ENCODE assay signal across 17 cellular contexts in genomic region chr1:198648584-198648983, GRCh38. TPM values are rescaled to one million over a fixed set of nuclear protein-coding genes. Genes with fewer than 3 reads are reported as not detected.
A peak's percentile ranks its signal among the peaks of the same experiment; 100 is the strongest.
DNase-seq lines count a peak whose midpoint lies in the region; ATAC-seq and TF ChIP-seq lines count a peak whose summit lies in the region.
"Had no signal": no experiment of that assay in that cellular context is flagged by ENCODE, and none has a peak within 500 bp of the region (broad histone marks: within the 10 kb centered on the region; RNA-seq: fewer than 3 reads in every experiment).

No MANE protein-coding gene starts in this region.

- CTCF ChIA-PET in CD8-positive, alpha-beta memory T cell (lab: Charles Lee) = interaction anchor here (1.2 kb wide), 2 partner anchors 23 to 27 kb away, joined by 3 to 4 read pairs; no protein-coding TSS in a partner anchor
- CTCF ChIA-PET in activated CD4-positive, alpha-beta memory T cell treated with anti-CD3 and anti-CD28 coated beads, Interleukin-2, amount 10 ng/mL, durations not matched to agents 7 days and 5 days (lab: Charles Lee) = interaction anchor here (1.7 kb wide), 1 partner anchor 41 kb away, joined by 6 read pairs; no protein-coding TSS in a partner anchor

- DNase-seq in CD4-positive, CD25-positive, alpha-beta regulatory T cell = no peak
- DNase-seq in CD8-positive, alpha-beta memory T cell = no peak
- DNase-seq in activated CD4-positive, alpha-beta memory T cell treated with anti-CD3 and anti-CD28 coated beads, Interleukin-2, amount 10 ng/mL, durations not matched to agents 7 days and 5 days = no peak
- DNase-seq in memory B cell (ENCODE audit: low spot score in 2 of 2) (no peak), NCI-H2227 (lab: John Stamatoyannopoulos, UW; ENCODE audit: unreplicated experiment) (no peak), osteoblast (ENCODE audit: insufficient read length, low spot score, missing footprints) (no peak)
- DNase-seq: dermis blood vessel endothelial cell; left ventricle myocardium inferior; NCI-H187 treated with DMSO at 0.1 percent for 48 hours; NCI-H524 treated with DMSO at 0.1 percent for 48 hours; pancreas; stimulated activated CD4-positive, alpha-beta T cell treated with anti-CD3 and anti-CD28 coated beads, Interleukin-4, amount 100 ng/mL, for 1 hour; testis had no signal

- peak overlapping the region; percentile 78 to 98 (median 90) for H3K27ac Mint-ChIP-seq in CD4-positive, CD25-positive, alpha-beta regulatory T cell
- H3K27ac Mint-ChIP-seq in CD8-positive, alpha-beta memory T cell = peak overlapping the region; percentile 75 to 96 (median 92)
- H3K27ac Mint-ChIP-seq in activated CD4-positive, alpha-beta memory T cell treated with anti-CD3 and anti-CD28 coated beads, Interleukin-2, amount 10 ng/mL, durations not matched to agents 7 days and 5 days = peak overlapping the region; percentile 77
- peak overlapping the region; percentile 82 for H3K27ac Mint-ChIP-seq in memory B cell

- H3K27me3 ChIP-seq in CD4-positive, CD25-positive, alpha-beta regulatory T cell (ENCODE audit: control insufficient read depth, insufficient read depth, low read length) = no peaks in the 10 kb centered on the region
- no peaks in the 10 kb centered on the region for H3K27me3 ChIP-seq in CD8-positive, alpha-beta memory T cell (ENCODE audit: insufficient read depth, low read length, poor library complexity, severe bottlenecking)
- H3K27me3 ChIP-seq in osteoblast (ENCODE audit: insufficient read depth, low read length) = no peaks in the 10 kb centered on the region
- H3K27me3 ChIP-seq: breast epithelium, pancreas, testis had no signal

- H3K4me3 ChIP-seq in CD4-positive, CD25-positive, alpha-beta regulatory T cell (ENCODE audit: low read depth, low read length) = peak overlapping the region; percentile 100
- peak overlapping the region; percentile 52 for H3K4me3 ChIP-seq in CD8-positive, alpha-beta memory T cell (ENCODE audit: low read length)
- no peak overlapping the region for H3K4me3 ChIP-seq in osteoblast (ENCODE audit: insufficient read depth, low read length)
- H3K4me3 ChIP-seq: breast epithelium, GM12878, left ventricle myocardium inferior, pancreas, testis had no signal

- H3K79me2 ChIP-seq in osteoblast (ENCODE audit: insufficient read depth, low read length) = no peaks in the 10 kb centered on the region

- TF ChIP-seq CTCF in osteoblast (IDR thresholded peaks at IDR 0.05; ENCODE audit: extremely low read depth, low read depth, low read length) = no peak

- H3K4me3 Mint-ChIP-seq in CD4-positive, CD25-positive, alpha-beta regulatory T cell = peak overlapping the region; percentile 85 to 95 (median 92)
- peak overlapping the region; percentile 75 to 88 (median 81) for H3K4me3 Mint-ChIP-seq in CD8-positive, alpha-beta memory T cell
- peak overlapping the region; percentile 63 for H3K4me3 Mint-ChIP-seq in activated CD4-positive, alpha-beta memory T cell treated with anti-CD3 and anti-CD28 coated beads, Interleukin-2, amount 10 ng/mL, durations not matched to agents 7 days and 5 days
- H3K4me3 Mint-ChIP-seq in memory B cell = peak overlapping the region; percentile 2

- H3K9me3 ChIP-seq in CD4-positive, CD25-positive, alpha-beta regulatory T cell (ENCODE audit: control insufficient read depth in 2 of 2, low read length in 2 of 2) = no peaks in the 10 kb centered on the region
- no peaks in the 10 kb centered on the region for H3K9me3 ChIP-seq in CD8-positive, alpha-beta memory T cell (ENCODE audit: low read length)
- H3K9me3 ChIP-seq in osteoblast (ENCODE audit: low read depth, low read length) = no peaks in the 10 kb centered on the region
- H3K9me3 ChIP-seq: breast epithelium, left ventricle myocardium inferior, pancreas, testis had no signal

- peaks cover 49 to 66% (median 51%) of the 10 kb centered on the region in 4 donors for H3K4me1 Mint-ChIP-seq in CD4-positive, CD25-positive, alpha-beta regulatory T cell
- peaks cover 72 to 97% (median 79%) of the 10 kb centered on the region in 3 donors for H3K4me1 Mint-ChIP-seq in CD8-positive, alpha-beta memory T cell
- H3K4me1 Mint-ChIP-seq in activated CD4-positive, alpha-beta memory T cell treated with anti-CD3 and anti-CD28 coated beads, Interleukin-2, amount 10 ng/mL, durations not matched to agents 7 days and 5 days = peaks cover 80% of the 10 kb centered on the region
- peaks cover 46% of the 10 kb centered on the region for H3K4me1 Mint-ChIP-seq in memory B cell

- POLR2A ChIA-PET in CD8-positive, alpha-beta memory T cell (lab: Charles Lee) = interaction anchor here (1.1 to 1.8 kb wide), 2 partner anchors 9 to 29 kb away, joined by 4 to 7 read pairs; no protein-coding TSS in a partner anchor
- POLR2A ChIA-PET in activated CD4-positive, alpha-beta memory T cell treated with anti-CD3 and anti-CD28 coated beads, Interleukin-2, amount 10 ng/mL, durations not matched to agents 7 days and 5 days (lab: Charles Lee) = interaction anchor here (0.7 to 9.7 kb wide), 8 partner anchors 9 to 129 kb away, joined by 3 to 240 read pairs (median 73); partner anchors contain the start of gene PTPRC

- H4K20me1 ChIP-seq in osteoblast (ENCODE audit: insufficient read depth, low read length) = no peaks in the 10 kb centered on the region

- H2AFZ ChIP-seq in osteoblast (ENCODE audit: low read length) = no peak overlapping the region

- ATAC-seq in CD4-positive, CD25-positive, alpha-beta regulatory T cell (ENCODE audit: low read depth in 2 of 2) = no peak
- ATAC-seq in memory B cell (ENCODE audit: low read depth) (no peak), GM18511 (IDR thresholded peaks at IDR 0.05; ENCODE audit: unreplicated experiment) (no peak)
- ATAC-seq: GM12878, pancreas had no signal

- H3K36me3 ChIP-seq in CD4-positive, CD25-positive, alpha-beta regulatory T cell (ENCODE audit: control insufficient read depth, insufficient read depth, low read length) = peaks cover 48% of the 10 kb centered on the region
- H3K36me3 ChIP-seq in CD8-positive, alpha-beta memory T cell (ENCODE audit: insufficient read depth, low read length) = peaks cover 18% of the 10 kb centered on the region
- H3K36me3 ChIP-seq in osteoblast (ENCODE audit: insufficient read depth, low read length) = no peaks in the 10 kb centered on the region
- H3K36me3 ChIP-seq: breast epithelium, left ventricle myocardium inferior, pancreas had no signal

- H3K27me3 Mint-ChIP-seq in CD4-positive, CD25-positive, alpha-beta regulatory T cell = no peaks in the 10 kb centered on the region
- H3K27me3 Mint-ChIP-seq in CD8-positive, alpha-beta memory T cell = no peaks in the 10 kb centered on the region
- H3K27me3 Mint-ChIP-seq in activated CD4-positive, alpha-beta memory T cell treated with anti-CD3 and anti-CD28 coated beads, Interleukin-2, amount 10 ng/mL, durations not matched to agents 7 days and 5 days = no peaks in the 10 kb centered on the region
- no peaks in the 10 kb centered on the region for H3K27me3 Mint-ChIP-seq in memory B cell

- no peak overlapping the region for H3K4me2 ChIP-seq in osteoblast (ENCODE audit: insufficient read depth, low read length)

- peaks cover 60% of the 10 kb centered on the region for H3K36me3 Mint-ChIP-seq in CD4-positive, CD25-positive, alpha-beta regulatory T cell
- H3K36me3 Mint-ChIP-seq in CD8-positive, alpha-beta memory T cell = peaks cover 22 to 81% (median 35%) of the 10 kb centered on the region in 3 donors
- peaks cover 77% of the 10 kb centered on the region for H3K36me3 Mint-ChIP-seq in activated CD4-positive, alpha-beta memory T cell treated with anti-CD3 and anti-CD28 coated beads, Interleukin-2, amount 10 ng/mL, durations not matched to agents 7 days and 5 days (ENCODE audit: low read depth)
- H3K36me3 Mint-ChIP-seq in memory B cell = peaks cover 33% of the 10 kb centered on the region

- H3K9me3 Mint-ChIP-seq in CD4-positive, CD25-positive, alpha-beta regulatory T cell = no peaks in the 10 kb centered on the region
- no peaks in the 10 kb centered on the region for H3K9me3 Mint-ChIP-seq in CD8-positive, alpha-beta memory T cell
- H3K9me3 Mint-ChIP-seq in activated CD4-positive, alpha-beta memory T cell treated with anti-CD3 and anti-CD28 coated beads, Interleukin-2, amount 10 ng/mL, durations not matched to agents 7 days and 5 days = no peaks in the 10 kb centered on the region
- peaks cover 3% of the 10 kb centered on the region for H3K9me3 Mint-ChIP-seq in memory B cell

- H3K4me1 ChIP-seq in CD4-positive, CD25-positive, alpha-beta regulatory T cell (ENCODE audit: control insufficient read depth, insufficient read depth, low read length, poor library complexity, severe bottlenecking) = peaks cover 94% of the 10 kb centered on the region
- peaks cover 91% of the 10 kb centered on the region for H3K4me1 ChIP-seq in CD8-positive, alpha-beta memory T cell (ENCODE audit: insufficient read depth, low read length)
- H3K4me1 ChIP-seq in osteoblast (ENCODE audit: insufficient read depth, low read length) = no peaks in the 10 kb centered on the region
- H3K4me1 ChIP-seq: breast epithelium, left ventricle myocardium inferior, pancreas, testis had no signal

- H3K27ac ChIP-seq in CD4-positive, CD25-positive, alpha-beta regulatory T cell (ENCODE audit: insufficient read depth, low read length, poor library complexity, severe bottlenecking) = peak overlapping the region; percentile 97
- no peak overlapping the region for H3K27ac ChIP-seq in CD8-positive, alpha-beta memory T cell (ENCODE audit: low read depth, low read length)
- H3K27ac ChIP-seq in osteoblast (ENCODE audit: low read depth, low read length) = no peak overlapping the region
- H3K27ac ChIP-seq: breast epithelium, left ventricle myocardium inferior, pancreas, testis had no signal

RNA-seq across cellular contexts. Expression of gene PTPRC, which starts 9.7 kb away (rescaled TPM):
- total RNA-seq in CD4-positive, CD25-positive, alpha-beta regulatory T cell = 946 TPM
- polyA plus RNA-seq in CD4-positive, CD25-positive, alpha-beta regulatory T cell = 1,000 to 10,000 TPM; 1,055 to 1,099 (median 1,073) TPM
- 100 to 1,000 TPM; 311 to 319 TPM for total RNA-seq in CD8-positive, alpha-beta memory T cell
- polyA plus RNA-seq in CD8-positive, alpha-beta memory T cell = 1,381 TPM
- total RNA-seq in activated CD4-positive, alpha-beta memory T cell treated with anti-CD3 and anti-CD28 coated beads, Interleukin-2, amount 10 ng/mL, durations not matched to agents 7 days and 5 days = 100 to 1,000 TPM; 724 to 731 TPM
- under 0.01 and 1.1 TPM in 2 replicates for total RNA-seq in osteoblast
- total RNA-seq: dermis blood vessel endothelial cell, H1 had no signal

Comparison
In these comparisons a context has a peak if more than half of its experiments do, and no peak if none do; other contexts are left out.
1. H3K4me3 Mint-ChIP-seq: peak in every context shown above with its lines; median percentile 92 in CD4-positive, CD25-positive, alpha-beta regulatory T cell; 81 in CD8-positive, alpha-beta memory T cell; 63 in activated CD4-positive, alpha-beta memory T cell treated with anti-CD3 and anti-CD28 coated beads, Interleukin-2, amount 10 ng/mL, durations not matched to agents 7 days and 5 days; 2 in memory B cell.
2. RNA of gene PTPRC, which starts 9.7 kb away (total RNA-seq): 946 TPM in CD4-positive, CD25-positive, alpha-beta regulatory T cell (single experiment), 724 to 731 TPM in activated CD4-positive, alpha-beta memory T cell treated with anti-CD3 and anti-CD28 coated beads, Interleukin-2, amount 10 ng/mL, durations not matched to agents 7 days and 5 days and 311 to 319 TPM in CD8-positive, alpha-beta memory T cell; under 0.01 to 1.1 TPM in osteoblast; every median in the first group is over 100 times any median in the second.
3. Peak in every context shown above with its lines, with median percentiles within 50 percentile points of each other: H3K27ac Mint-ChIP-seq.